In genomic region chr12:90618606-90619005, GRCh38 we compare ENCODE assay signal across 16 cellular contexts.
"Had no signal": no experiment of that assay in that cellular context is flagged by ENCODE, and none has a peak within 500 bp of the region (broad histone marks: within the 10 kb centered on the region; RNA-seq: fewer than 3 reads in every experiment).

No MANE protein-coding gene starts in this region.

- H3K27me3 ChIP-seq: adrenal gland, body of pancreas, gastroesophageal sphincter, hepatocyte, neural progenitor cell, pancreas, uterus had no signal

- H3K4me2 ChIP-seq: hepatocyte, neural progenitor cell had no signal

- H3K27ac ChIP-seq: adrenal gland, body of pancreas, gastroesophageal sphincter, hepatocyte, neural progenitor cell, pancreas, uterus had no signal

- H3K9me3 ChIP-seq: adrenal gland, body of pancreas, gastroesophageal sphincter, pancreas, uterus had no signal

- DNase-seq: activated B cell treated with CpG ODN at 0.5 μM for 24 hours; activated CD4-positive, alpha-beta T cell treated with anti-CD3 and anti-CD28 coated beads, Interleukin-2, amount 10 ng/mL, durations not matched to agents 7 days and 5 days; activated CD8-positive, alpha-beta memory T cell treated with anti-CD3 and anti-CD28 coated beads for 24 hours; activated naive CD4-positive, alpha-beta T cell treated with anti-CD3 and anti-CD28 coated beads, Interleukin-2, amount 10 ng/mL, durations not matched to agents 7 days and 5 days; adrenal gland; body of pancreas; midbrain; pancreas; retina; T-helper 17 cell; uterus had no signal

- ATAC-seq: body of pancreas, esophagus mucosa, gastroesophageal sphincter, pancreas, T-helper 17 cell had no signal

- H3K9ac ChIP-seq: neural progenitor cell had no signal

- H3K36me3 ChIP-seq: adrenal gland, gastroesophageal sphincter, neural progenitor cell, pancreas, uterus had no signal

- H3K4me1 ChIP-seq: adrenal gland, body of pancreas, gastroesophageal sphincter, neural progenitor cell, pancreas, uterus had no signal

- H3K4me3 ChIP-seq: adrenal gland, body of pancreas, gastroesophageal sphincter, hepatocyte, neural progenitor cell, pancreas, skin epidermis, uterus had no signal

- H2AFZ ChIP-seq: hepatocyte, neural progenitor cell had no signal
